11 cellular contexts compared by ENCODE assay signal in the genomic region with DNA sequence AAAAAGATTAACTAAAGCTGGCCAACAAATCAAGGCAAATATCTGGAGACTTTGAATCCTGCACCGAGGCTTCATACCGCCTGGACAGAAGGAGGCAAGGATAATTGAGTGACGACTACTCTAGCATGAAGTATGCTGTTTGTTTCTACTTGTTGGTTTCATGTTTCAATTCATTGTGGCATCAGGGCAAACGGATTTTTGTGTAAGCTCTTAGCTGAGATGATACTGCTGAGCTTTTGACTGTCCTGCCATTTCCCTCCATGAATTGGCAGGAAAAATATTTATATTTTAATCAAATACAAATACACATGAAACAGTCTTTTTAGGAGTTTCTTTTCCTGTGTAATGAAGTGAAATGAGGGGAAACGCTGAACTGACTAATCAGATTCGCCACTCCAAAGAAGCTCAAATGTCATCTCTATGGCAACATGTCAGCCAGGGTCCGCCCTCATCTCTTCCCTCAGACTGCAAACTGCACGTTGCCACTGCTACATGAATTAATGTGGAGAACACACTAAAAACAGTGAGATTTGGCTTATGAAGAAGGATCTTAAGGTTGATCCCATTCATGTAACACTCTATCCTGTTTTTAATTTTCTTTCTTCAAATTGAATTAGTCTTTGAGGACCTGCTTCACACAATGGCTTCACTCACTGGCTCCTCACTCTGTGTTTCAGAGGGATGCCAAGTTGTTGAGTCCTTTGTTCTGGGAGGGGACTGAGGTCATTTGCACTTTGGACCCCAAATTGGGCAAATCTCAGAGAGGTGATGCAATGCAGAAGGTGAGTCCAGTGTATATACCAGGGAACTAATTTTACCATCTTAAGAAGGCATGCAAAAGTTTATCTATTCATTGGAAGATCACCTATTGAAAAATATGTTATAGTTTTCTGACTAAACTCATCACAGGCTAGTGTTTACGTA.
DNase-seq lines count a peak whose midpoint lies in the region; ATAC-seq, FAIRE-seq and TF ChIP-seq lines count a peak whose summit lies in the region.
"Had no signal": no experiment of that assay in that cellular context is flagged by ENCODE, and none has a peak within 500 bp of the region (broad histone marks: within the 10 kb centered on the region; RNA-seq: fewer than 3 reads in every experiment).

No MANE protein-coding gene starts in this region.

- H3K27me3 ChIP-seq in neural cell (ENCODE audit: insufficient read depth, low read depth, low read length) (no peaks in the 10 kb centered on the region), lower lobe of right lung (ENCODE audit: low read depth) (no peaks in the 10 kb centered on the region)

- intact Hi-C loops in lower lobe of right lung (cut with DNase I) = no loop called here

- H3K4me3 ChIP-seq in cardiac fibroblast (replicated peaks in 1 of 2; ENCODE audit: low read depth in 2 of 2, low read length in 2 of 2) (peak overlapping the region in 1 of 2 donors; percentile 12), neural cell (ENCODE audit: low read length) (peak overlapping the region; percentile 54), lower lobe of right lung (no peak overlapping the region)

- H4K20me1 ChIP-seq in neural cell (ENCODE audit: insufficient read depth) = no peaks in the 10 kb centered on the region

- no peak overlapping the region for H3K9ac ChIP-seq in neural cell (ENCODE audit: low read length)

- TF ChIP-seq CTCF in cardiac fibroblast (IDR thresholded peaks at IDR 0.05; ENCODE audit: low read depth, low read length) (no peak), neural cell (IDR thresholded peaks at IDR 0.05; ENCODE audit: poor library complexity, severe bottlenecking) (no peak), lower lobe of right lung (IDR thresholded peaks at IDR 0.05) (no peak)

- no peak for ATAC-seq in lower lobe of right lung
- no peak for ATAC-seq in HG02852 (IDR thresholded peaks at IDR 0.05; ENCODE audit: unreplicated experiment)

- H3K9me2 ChIP-seq in neural cell (ENCODE audit: insufficient read depth, low read length) = no peaks in the 10 kb centered on the region

- H3K36me3 ChIP-seq in neural cell (ENCODE audit: insufficient read depth, low read length) (no peaks in the 10 kb centered on the region), lower lobe of right lung (no peaks in the 10 kb centered on the region)
- H3K36me3 ChIP-seq: heart left ventricle had no signal

- no peak for TF ChIP-seq EP300 in neural cell (conservative IDR thresholded peaks at IDR 0.05; ENCODE audit: poor library complexity, severe bottlenecking)

- H3K9me3 ChIP-seq in neural cell (ENCODE audit: low read length) (no peaks in the 10 kb centered on the region), lower lobe of right lung (no peaks in the 10 kb centered on the region)
- H3K9me3 ChIP-seq: heart left ventricle had no signal

- no peak overlapping the region for H3K4me2 ChIP-seq in neural cell (ENCODE audit: low read length)

- H3K79me2 ChIP-seq in neural cell (replicated peaks; ENCODE audit: insufficient read depth, low read length) = no peaks in the 10 kb centered on the region

- TF ChIP-seq RAD21 in neural cell (conservative IDR thresholded peaks at IDR 0.05) = no peak

- FAIRE-seq in GM19239 (lab: Jason Lieb, UNC) = no peak

- no peaks in the 10 kb centered on the region for H3K4me1 ChIP-seq in lower lobe of right lung
- H3K4me1 ChIP-seq: heart left ventricle had no signal

- DNase-seq in DMS79 (lab: John Stamatoyannopoulos, UW) (peak; percentile 35), NCI-H2107 (lab: John Stamatoyannopoulos, UW) (peak; percentile 56), cardiac fibroblast (ENCODE audit: low read depth in 2 of 2) (peak; percentile 41 to 42), lower lobe of right lung (no peak), 8988T (no peak), GM19239 (ENCODE audit: insufficient read length, low spot score) (no peak)
- DNase-seq: activated CD4-positive, alpha-beta memory T cell treated with anti-CD3 and anti-CD28 coated beads for 36 hours; heart left ventricle had no signal

- H3K27ac ChIP-seq in neural cell (ENCODE audit: low read length) (peak overlapping the region; percentile 51), lower lobe of right lung (no peak overlapping the region)
- H3K27ac ChIP-seq: HL-60 had no signal

- H3F3A ChIP-seq in neural cell (ENCODE audit: insufficient read depth, low read length, poor library complexity, severe bottlenecking) = no peaks in the 10 kb centered on the region

- peak overlapping the region; percentile 33 for H2AFZ ChIP-seq in neural cell (ENCODE audit: low read depth, low read length)

TF ChIP-seq in neural cell, 6 proteins besides CTCF, POLR2A, EP300 and RAD21:
- TF ChIP-seq EZH2 (IDR thresholded peaks at IDR 0.05; ENCODE audit: borderline replicate concordance, insufficient read depth, low read length, poor library complexity, severe bottlenecking) (no peak), TAF1 (IDR thresholded peaks at IDR 0.05; ENCODE audit: low read depth) (no peak), MXI1 (conservative IDR thresholded peaks at IDR 0.05; ENCODE audit: poor library complexity, severe bottlenecking) (no peak), SMC3 (conservative IDR thresholded peaks at IDR 0.05; ENCODE audit: poor library complexity) (no peak), POLR2AphosphoS5 (IDR thresholded peaks at IDR 0.05) (no peak)
- TF ChIP-seq, protein P1, sequence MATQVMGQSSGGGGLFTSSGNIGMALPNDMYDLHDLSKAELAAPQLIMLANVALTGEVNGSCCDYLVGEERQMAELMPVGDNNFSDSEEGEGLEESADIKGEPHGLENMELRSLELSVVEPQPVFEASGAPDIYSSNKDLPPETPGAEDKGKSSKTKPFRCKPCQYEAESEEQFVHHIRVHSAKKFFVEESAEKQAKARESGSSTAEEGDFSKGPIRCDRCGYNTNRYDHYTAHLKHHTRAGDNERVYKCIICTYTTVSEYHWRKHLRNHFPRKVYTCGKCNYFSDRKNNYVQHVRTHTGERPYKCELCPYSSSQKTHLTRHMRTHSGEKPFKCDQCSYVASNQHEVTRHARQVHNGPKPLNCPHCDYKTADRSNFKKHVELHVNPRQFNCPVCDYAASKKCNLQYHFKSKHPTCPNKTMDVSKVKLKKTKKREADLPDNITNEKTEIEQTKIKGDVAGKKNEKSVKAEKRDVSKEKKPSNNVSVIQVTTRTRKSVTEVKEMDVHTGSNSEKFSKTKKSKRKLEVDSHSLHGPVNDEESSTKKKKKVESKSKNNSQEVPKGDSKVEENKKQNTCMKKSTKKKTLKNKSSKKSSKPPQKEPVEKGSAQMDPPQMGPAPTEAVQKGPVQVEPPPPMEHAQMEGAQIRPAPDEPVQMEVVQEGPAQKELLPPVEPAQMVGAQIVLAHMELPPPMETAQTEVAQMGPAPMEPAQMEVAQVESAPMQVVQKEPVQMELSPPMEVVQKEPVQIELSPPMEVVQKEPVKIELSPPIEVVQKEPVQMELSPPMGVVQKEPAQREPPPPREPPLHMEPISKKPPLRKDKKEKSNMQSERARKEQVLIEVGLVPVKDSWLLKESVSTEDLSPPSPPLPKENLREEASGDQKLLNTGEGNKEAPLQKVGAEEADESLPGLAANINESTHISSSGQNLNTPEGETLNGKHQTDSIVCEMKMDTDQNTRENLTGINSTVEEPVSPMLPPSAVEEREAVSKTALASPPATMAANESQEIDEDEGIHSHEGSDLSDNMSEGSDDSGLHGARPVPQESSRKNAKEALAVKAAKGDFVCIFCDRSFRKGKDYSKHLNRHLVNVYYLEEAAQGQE (IDR thresholded peaks at IDR 0.05; ENCODE audit: borderline replicate concordance) = no peak
TF ChIP-seq in neural cell: peak in this region for 0.

Comparison
In these comparisons a context has a peak if more than half of its experiments do, and no peak if none do; other contexts are left out.
1. DNase-seq: peak in DMS79 (single experiment), NCI-H2107 (single experiment) and cardiac fibroblast (2 of 2); none in lower lobe of right lung (single experiment), 8988T (single experiment) and GM19239 (single experiment).